In genomic region chr12:101230547-101230946, GRCh38 we compare ENCODE assay signal across 15 cellular contexts. TPM values are rescaled to one million over a fixed set of nuclear protein-coding genes. Genes with fewer than 3 reads are reported as not detected.
DNase-seq lines count a peak whose midpoint lies in the region; ATAC-seq and TF ChIP-seq lines count a peak whose summit lies in the region.
"Had no signal": no experiment of that assay in that cellular context is flagged by ENCODE, and none has a peak within 500 bp of the region (broad histone marks: within the 10 kb centered on the region; RNA-seq: fewer than 3 reads in every experiment).

No MANE protein-coding gene starts in this region.

- no peak for TF ChIP-seq POLR2A in body of pancreas (IDR thresholded peaks at IDR 0.05)

- H3K27me3 ChIP-seq in smooth muscle cell (ENCODE audit: low read depth) (no peaks in the 10 kb centered on the region), body of pancreas (no peaks in the 10 kb centered on the region)

- H3K9me3 ChIP-seq in smooth muscle cell (replicated peaks; ENCODE audit: low read depth) (no peaks in the 10 kb centered on the region), body of pancreas (no peaks in the 10 kb centered on the region)

- H3K27ac ChIP-seq in smooth muscle cell (ENCODE audit: low read depth) (peak overlapping the region; percentile 41), body of pancreas (no peak overlapping the region)
- H3K27ac ChIP-seq: KMS-11 had no signal

- H3K4me1 ChIP-seq in smooth muscle cell (ENCODE audit: low read depth) (no peaks in the 10 kb centered on the region), body of pancreas (no peaks in the 10 kb centered on the region)

- no peak overlapping the region for H3K4me3 Mint-ChIP-seq in progenitor cell of endocrine pancreas (ENCODE audit: low read depth)

- intact Hi-C loops in body of pancreas (cut with DNase I) = no loop called here

- WGBS in smooth muscle cell (ENCODE audit: low lambda C conversion rate) = 63% methylated on average over 5 of the region's 5 CpGs
- WGBS in body of pancreas, 2 donors = 38 to 41% methylated on average over 5 of the region's 5 CpGs

- no peak overlapping the region for H3K9ac ChIP-seq in smooth muscle cell (ENCODE audit: low read depth)
- H3K9ac ChIP-seq: KMS-11 had no signal

- H2AFZ ChIP-seq in smooth muscle cell (ENCODE audit: low read depth) = no peak overlapping the region

- no peak overlapping the region for H3K27ac Mint-ChIP-seq in progenitor cell of endocrine pancreas

- no peaks in the 10 kb centered on the region for H3K36me3 Mint-ChIP-seq in progenitor cell of endocrine pancreas (ENCODE audit: insufficient read depth)

- H3K4me3 ChIP-seq in fibroblast of pulmonary artery (replicated peaks; ENCODE audit: low read depth, low read length) (no peak overlapping the region), smooth muscle cell (no peak overlapping the region), body of pancreas (no peak overlapping the region)

- no peaks in the 10 kb centered on the region for H3K27me3 Mint-ChIP-seq in progenitor cell of endocrine pancreas

- DNase-seq in H4 (ENCODE audit: low spot score) = peak; percentile 22
- DNase-seq in fibroblast of pulmonary artery (ENCODE audit: low read depth) = peak; percentile 16
- DNase-seq in smooth muscle cell (lab: John Stamatoyannopoulos, UW; ENCODE audit: unreplicated experiment) = no peak
- DNase-seq in progenitor cell of endocrine pancreas (ENCODE audit: low spot score, unreplicated experiment) = no peak
- DNase-seq in DMS114 treated with DMSO at 0.1 percent for 48 hours (lab: John Stamatoyannopoulos, UW; ENCODE audit: unreplicated experiment) = no peak
- no peak for DNase-seq in body of pancreas
- DNase-seq: activated CD8-positive, alpha-beta memory T cell treated with anti-CD3 and anti-CD28 coated beads, Interleukin-2, amount 50 U/mL, for 48 hours; amygdala; DMS53; NCI-H2171 treated with DMSO at 0.1 percent for 48 hours; right cardiac atrium had no signal

- H3K4me2 ChIP-seq in smooth muscle cell = no peak overlapping the region
- H3K4me2 ChIP-seq: KMS-11 had no signal

- H4K20me1 ChIP-seq in smooth muscle cell (ENCODE audit: low read depth) = no peaks in the 10 kb centered on the region

- no peaks in the 10 kb centered on the region for H3K4me1 Mint-ChIP-seq in progenitor cell of endocrine pancreas (ENCODE audit: low read depth)

- H3K36me3 ChIP-seq in smooth muscle cell (ENCODE audit: low read depth) (no peaks in the 10 kb centered on the region), body of pancreas (replicated peaks in 1 of 2; ENCODE audit: insufficient read depth in 1 of 2, low read depth in 2 of 2) (no peaks in the 10 kb centered on the region)

- no peaks in the 10 kb centered on the region for H3K79me2 ChIP-seq in smooth muscle cell (ENCODE audit: low read depth)

- TF ChIP-seq CTCF in fibroblast of pulmonary artery (IDR thresholded peaks at IDR 0.05; ENCODE audit: low read length, missing control alignments) (no peak), smooth muscle cell (IDR thresholded peaks at IDR 0.05; ENCODE audit: borderline replicate concordance, insufficient read depth, poor library complexity, severe bottlenecking) (no peak), progenitor cell of endocrine pancreas (IDR thresholded peaks at IDR 0.05; ENCODE audit: unreplicated experiment) (no peak), body of pancreas (IDR thresholded peaks at IDR 0.05) (no peak)

- no peaks in the 10 kb centered on the region for H3K9me3 Mint-ChIP-seq in progenitor cell of endocrine pancreas (ENCODE audit: low read depth)

- peak; percentile 93 for ATAC-seq in SK-N-SH treated with all-trans-retinoic acid at 6 μM for 48 hours
- ATAC-seq in HG03460 (IDR thresholded peaks at IDR 0.05; ENCODE audit: unreplicated experiment) = no peak
- ATAC-seq in body of pancreas = no peak
- ATAC-seq: Panc1 had no signal

- H3F3A ChIP-seq in smooth muscle cell (ENCODE audit: low read depth) = no peaks in the 10 kb centered on the region

TF ChIP-seq in SK-N-SH treated with all-trans-retinoic acid at 6 μM for 48 hours, 23 proteins besides CTCF, POLR2A, EP300 and RAD21:
- no peak for TF ChIP-seq CSRNP3 (CRISPR knock-in tag; IDR thresholded peaks at IDR 0.05)
- TF ChIP-seq ZNF70 (CRISPR knock-in tag; IDR thresholded peaks at IDR 0.05) = no peak
- TF ChIP-seq ZFP30 (CRISPR knock-in tag; IDR thresholded peaks at IDR 0.05) = no peak
- TF ChIP-seq ZNF565 (CRISPR knock-in tag; conservative IDR thresholded peaks at IDR 0.05; ENCODE audit: low read depth) = no peak
- no peak for TF ChIP-seq TOX (CRISPR knock-in tag; IDR thresholded peaks at IDR 0.05; ENCODE audit: borderline replicate concordance)
- no peak for TF ChIP-seq CREB5 (CRISPR knock-in tag; IDR thresholded peaks at IDR 0.05; ENCODE audit: low read depth)
- no peak for TF ChIP-seq TCF4 (CRISPR knock-in tag; IDR thresholded peaks at IDR 0.05; ENCODE audit: borderline replicate concordance)
- no peak for TF ChIP-seq OSR1 (CRISPR knock-in tag; IDR thresholded peaks at IDR 0.05)
- TF ChIP-seq ZFP3 (CRISPR knock-in tag; IDR thresholded peaks at IDR 0.05) = no peak
- no peak for TF ChIP-seq BACH2 (CRISPR knock-in tag; IDR thresholded peaks at IDR 0.05; ENCODE audit: borderline replicate concordance)
- no peak for TF ChIP-seq ZC3H10 (CRISPR knock-in tag; IDR thresholded peaks at IDR 0.05)
- TF ChIP-seq POU6F1 (CRISPR knock-in tag; IDR thresholded peaks at IDR 0.05; ENCODE audit: borderline replicate concordance, low read depth) = no peak
- no peak for TF ChIP-seq PATZ1 (CRISPR knock-in tag; IDR thresholded peaks at IDR 0.05; ENCODE audit: borderline replicate concordance)
- no peak for TF ChIP-seq ZNF8 (CRISPR knock-in tag; IDR thresholded peaks at IDR 0.05)
- TF ChIP-seq CSDC2 (CRISPR knock-in tag; IDR thresholded peaks at IDR 0.05) = no peak
- TF ChIP-seq GLIS3 (CRISPR knock-in tag; IDR thresholded peaks at IDR 0.05) = no peak
- TF ChIP-seq ESRRG (CRISPR knock-in tag; IDR thresholded peaks at IDR 0.05) = no peak
TF ChIP-seq in SK-N-SH treated with all-trans-retinoic acid at 6 μM for 48 hours: peak in this region for 0.

RNA-seq across cellular contexts. Expression of gene SLC5A8, which starts 20.5 kb away (rescaled TPM):
- not detected in 2 replicates for total RNA-seq in H4 (2014; rRNA removed; shearing (Covaris generic))
- total RNA-seq in smooth muscle cell = not detected in 2 replicates
- not detected in 2 replicates for polyA plus RNA-seq in smooth muscle cell
- 0.12 TPM in 1 of 2 replicates, not detected in the other for total RNA-seq in progenitor cell of endocrine pancreas
- total RNA-seq in body of pancreas = not detected
- total RNA-seq: right cardiac atrium had no signal
- polyA plus RNA-seq: right cardiac atrium had no signal

RNA-seq across cellular contexts. Expression of gene UTP20, which starts 49.4 kb away (rescaled TPM):
- 14.4 and 17.0 TPM in 2 replicates for total RNA-seq in H4 (2014; rRNA removed; shearing (Covaris generic))
- 11.9 and 12.0 TPM in 2 replicates for total RNA-seq in smooth muscle cell
- polyA plus RNA-seq in smooth muscle cell = 1.6 and 1.7 TPM in 2 replicates
- 16.3 and 20.3 TPM in 2 replicates for total RNA-seq in progenitor cell of endocrine pancreas
- total RNA-seq in body of pancreas = 1 to 10 TPM; 7.5 to 7.9 TPM

Comparison
In these comparisons a context has a peak if more than half of its experiments do, and no peak if none do; other contexts are left out.
1. DNase-seq: peak in H4 (single experiment) and fibroblast of pulmonary artery (single experiment); none in smooth muscle cell (single experiment), progenitor cell of endocrine pancreas (single experiment), DMS114 treated with DMSO at 0.1 percent for 48 hours (single experiment) and body of pancreas (0 of 4).